ENCODE assay signal across 25 cellular contexts in genomic region chr6:53258774-53259155, GRCh38.
DNase-seq lines count a peak whose midpoint lies in the region; ATAC-seq, FAIRE-seq and TF ChIP-seq lines count a peak whose summit lies in the region.
"Had no signal": no experiment of that assay in that cellular context is flagged by ENCODE, and none has a peak within 500 bp of the region (broad histone marks: within the 10 kb centered on the region; RNA-seq: fewer than 3 reads in every experiment).

No MANE protein-coding gene starts in this region.

- no peak for TF ChIP-seq POLR2A in Peyer's patch (IDR thresholded peaks at IDR 0.05)

- H2BK120ac ChIP-seq in mesendoderm (ENCODE audit: low read depth, low read length) = no peak overlapping the region

- H3K23ac ChIP-seq in mesendoderm (ENCODE audit: low read length) = no peak overlapping the region

- no peak overlapping the region for H3K4ac ChIP-seq in mesendoderm (ENCODE audit: low read depth, low read length)

- POLR2A ChIA-PET in CD8-positive, alpha-beta T cell (lab: Charles Lee) = no interaction called here

- H4K8ac ChIP-seq in mesendoderm (ENCODE audit: low read depth, low read length) = no peak overlapping the region

- no peak for ATAC-seq in CD8-positive, alpha-beta T cell
- ATAC-seq in T-helper 17 cell (no peak), GM19452 (IDR thresholded peaks at IDR 0.05; ENCODE audit: unreplicated experiment) (no peak)
- ATAC-seq: left colon; stimulated activated memory B cell treated with anti-CD40 and anti-IgM and Interleukin-4, amounts not matched to agents 10 μg/mL and 1 μg/mL and 100 μg/mL, for 72 hours had no signal

- no peak overlapping the region for H3K27ac ChIP-seq in CD8-positive, alpha-beta T cell (ENCODE audit: low read depth, low read length)
- H3K27ac ChIP-seq in HL-60 (replicated peaks) = peak overlapping the region; percentile 42
- H3K27ac ChIP-seq in mesendoderm (ENCODE audit: low read depth, low read length) = no peak overlapping the region
- H3K27ac ChIP-seq in Peyer's patch = no peak overlapping the region
- H3K27ac ChIP-seq: brain microvascular endothelial cell, C4-2B, right lobe of liver had no signal

- H3K27me3 Mint-ChIP-seq in CD8-positive, alpha-beta T cell (ENCODE audit: low read depth) = no peaks in the 10 kb centered on the region
- H3K27me3 Mint-ChIP-seq in T-helper 17 cell = no peaks in the 10 kb centered on the region
- H3K27me3 Mint-ChIP-seq: progenitor cell of endocrine pancreas; stimulated activated memory B cell treated with anti-CD40 and anti-IgM and Interleukin-4, amounts not matched to agents 10 μg/mL and 1 μg/mL and 100 μg/mL, for 72 hours had no signal

- FAIRE-seq in HTR-8/SVneo (lab: Jason Lieb, UNC) = no peak
- FAIRE-seq: D721Med, GM12891 had no signal

- no peaks in the 10 kb centered on the region for H3K4me1 Mint-ChIP-seq in CD8-positive, alpha-beta T cell (ENCODE audit: low read depth)
- H3K4me1 Mint-ChIP-seq in T-helper 17 cell = peaks cover 6% of the 10 kb centered on the region

- H3K4me3 Mint-ChIP-seq in CD8-positive, alpha-beta T cell = no peak overlapping the region
- no peak overlapping the region for H3K4me3 Mint-ChIP-seq in T-helper 17 cell
- H3K4me3 Mint-ChIP-seq: immature natural killer cell; stimulated activated memory B cell treated with anti-CD40 and anti-IgM and Interleukin-4, amounts not matched to agents 10 μg/mL and 1 μg/mL and 100 μg/mL, for 72 hours had no signal

- H3K4me1 ChIP-seq in CD8-positive, alpha-beta T cell (ENCODE audit: insufficient read depth, low read length) = no peaks in the 10 kb centered on the region
- H3K4me1 ChIP-seq in mesendoderm (ENCODE audit: control insufficient read depth, low read depth, low read length) (no peaks in the 10 kb centered on the region), Peyer's patch (no peaks in the 10 kb centered on the region)
- H3K4me1 ChIP-seq: upper lobe of left lung had no signal

- H3K56ac ChIP-seq in mesendoderm (ENCODE audit: low read length) = no peak overlapping the region

- DNase-seq in CD8-positive, alpha-beta T cell = no peak
- DNase-seq in HL-60 (ENCODE audit: low read depth in 1 of 2, low spot score in 1 of 2) (peak; percentile 65 to 75), T-helper 17 cell (no peak), mesendoderm (peak; percentile 60), Peyer's patch (no peak), HTR-8/SVneo (ENCODE audit: insufficient read length, low spot score) (no peak)
- DNase-seq: activated CD4-positive, alpha-beta T cell treated with anti-CD3 and anti-CD28 coated beads, Interleukin-2, amount 50 U/mL, for 4 hours; activated naive CD4-positive, alpha-beta T cell treated with anti-CD3 and anti-CD28 coated beads, Interleukin-2, amount 50 U/mL, for 16 hours; amniotic stem cell; brain microvascular endothelial cell; GOT3; hypothalamus; immature natural killer cell; left colon; NCI-H1092; NCI-H187 treated with DMSO at 0.1 percent for 48 hours; right lobe of liver; stimulated activated CD4-positive, alpha-beta T cell treated with anti-CD3 and anti-CD28 coated beads, Interleukin-4, amount 100 ng/mL, for 24 hours; upper lobe of left lung had no signal

- H3K27me3 ChIP-seq in CD8-positive, alpha-beta T cell (ENCODE audit: insufficient read depth, low read length) = no peaks in the 10 kb centered on the region
- no peaks in the 10 kb centered on the region for H3K27me3 ChIP-seq in HL-60 (ENCODE audit: insufficient read depth, poor library complexity, severe bottlenecking)
- H3K27me3 ChIP-seq in mesendoderm (ENCODE audit: insufficient read depth, low read length, poor library complexity) = no peaks in the 10 kb centered on the region
- H3K27me3 ChIP-seq in Peyer's patch = no peaks in the 10 kb centered on the region
- H3K27me3 ChIP-seq: brain microvascular endothelial cell, right lobe of liver, upper lobe of left lung had no signal

- H2BK5ac ChIP-seq in mesendoderm (ENCODE audit: low read length) = no peak overlapping the region

- H3K36me3 ChIP-seq in CD8-positive, alpha-beta T cell (ENCODE audit: insufficient read depth, low read length) = no peaks in the 10 kb centered on the region
- H3K36me3 ChIP-seq in mesendoderm (ENCODE audit: control insufficient read depth, insufficient read depth, low read length) = peaks cover 1% of the 10 kb centered on the region
- H3K36me3 ChIP-seq in Peyer's patch = peaks cover 0 to 24% (median 0%) of the 10 kb centered on the region in 3 donors

- H3K4me2 ChIP-seq in mesendoderm (ENCODE audit: low read length) = no peak overlapping the region

- H2BK15ac ChIP-seq in mesendoderm (replicated peaks; ENCODE audit: low read depth) = no peak overlapping the region

- H3K9me3 Mint-ChIP-seq in CD8-positive, alpha-beta T cell = no peaks in the 10 kb centered on the region
- H3K9me3 Mint-ChIP-seq: immature natural killer cell had no signal

- no peak overlapping the region for H3K9ac ChIP-seq in mesendoderm (ENCODE audit: low read length)

- H3K79me1 ChIP-seq in mesendoderm (ENCODE audit: low read length) = no peaks in the 10 kb centered on the region

- intact Hi-C loops in CD8-positive, alpha-beta T cell (cut with DNase I, micrococcal nuclease) = no loop called here

- H4K5ac ChIP-seq in mesendoderm (ENCODE audit: low read length) = no peak overlapping the region

- peaks cover 56% of the 10 kb centered on the region for H3K36me3 Mint-ChIP-seq in CD8-positive, alpha-beta T cell
- H3K36me3 Mint-ChIP-seq in T-helper 17 cell (ENCODE audit: low read depth) = peaks cover 9% of the 10 kb centered on the region

- TF ChIP-seq CTCF in CD8-positive, alpha-beta T cell (IDR thresholded peaks at IDR 0.05) = no peak
- TF ChIP-seq CTCF in HL-60 (IDR thresholded peaks at IDR 0.05; ENCODE audit: insufficient read depth, low read length) = no peak
- TF ChIP-seq CTCF in Peyer's patch (IDR thresholded peaks at IDR 0.05) = no peak

- CTCF ChIA-PET in CD8-positive, alpha-beta T cell (lab: Charles Lee) = interaction anchor here (1.1 kb wide), 1 partner anchor 86 kb away, joined by 4 read pairs; no protein-coding TSS in a partner anchor

- no peak overlapping the region for H3K18ac ChIP-seq in mesendoderm (ENCODE audit: low read length)

- H3K4me3 ChIP-seq in CD8-positive, alpha-beta T cell (ENCODE audit: low read depth, low read length) = no peak overlapping the region
- H3K4me3 ChIP-seq in HL-60 (replicated peaks; ENCODE audit: insufficient read depth, low read length) (no peak overlapping the region), mesendoderm (ENCODE audit: low read length) (no peak overlapping the region), Peyer's patch (no peak overlapping the region)
- H3K4me3 ChIP-seq: right lobe of liver, upper lobe of left lung had no signal

- H3K27ac Mint-ChIP-seq in CD8-positive, alpha-beta T cell = peak overlapping the region; percentile 72
- peak overlapping the region; percentile 54 for H3K27ac Mint-ChIP-seq in T-helper 17 cell
- H3K27ac Mint-ChIP-seq: progenitor cell of endocrine pancreas had no signal

- H3K79me2 ChIP-seq in mesendoderm (ENCODE audit: control insufficient read depth, insufficient read depth, low read length) = no peaks in the 10 kb centered on the region

- no peaks in the 10 kb centered on the region for H3K9me3 ChIP-seq in CD8-positive, alpha-beta T cell (ENCODE audit: low read length)
- H3K9me3 ChIP-seq in T-helper 17 cell (ENCODE audit: control insufficient read depth, low read length, poor library complexity, severe bottlenecking) (no peaks in the 10 kb centered on the region), Peyer's patch (no peaks in the 10 kb centered on the region)
- H3K9me3 ChIP-seq: right lobe of liver, upper lobe of left lung had no signal

- H2AK5ac ChIP-seq in mesendoderm (ENCODE audit: low read length) = no peak overlapping the region

- no CpG with 5 or more reads among the region's 5 CpGs for WGBS in mesendoderm (ENCODE audit: extremely low coverage, insufficient coverage, low lambda C conversion rate)

Comparison
In these comparisons a context has a peak if more than half of its experiments do, and no peak if none do; other contexts are left out.
1. DNase-seq: peak in HL-60 (2 of 2) and mesendoderm (single experiment); none in CD8-positive, alpha-beta T cell (0 of 7), T-helper 17 cell (0 of 3), Peyer's patch (0 of 3) and HTR-8/SVneo (single experiment).